In genomic region chr5:78591972-78592700, GRCh38 we compare ENCODE assay signal across 9 cellular contexts. TPM values are rescaled to one million over a fixed set of nuclear protein-coding genes. Genes with fewer than 3 reads are reported as not detected.
DNase-seq lines count a peak whose midpoint lies in the region; ATAC-seq and TF ChIP-seq lines count a peak whose summit lies in the region.
"Had no signal": no experiment of that assay in that cellular context is flagged by ENCODE, and none has a peak within 500 bp of the region (broad histone marks: within the 10 kb centered on the region; RNA-seq: fewer than 3 reads in every experiment).

No MANE protein-coding gene starts in this region.

- H3K36me3 Mint-ChIP-seq in activated CD8-positive, alpha-beta memory T cell treated with anti-CD3 and anti-CD28 coated beads, Interleukin-2, amount 10 ng/mL, durations not matched to agents 7 days and 5 days: no peaks in the 10 kb centered on the region
- H3K36me3 Mint-ChIP-seq: activated naive CD8-positive, alpha-beta T cell treated with anti-CD3 and anti-CD28 coated beads, Interleukin-2, amount 10 ng/mL, durations not matched to agents 7 days and 5 days had no signal

- CTCF ChIA-PET in activated CD8-positive, alpha-beta memory T cell treated with anti-CD3 and anti-CD28 coated beads, Interleukin-2, amount 10 ng/mL, durations not matched to agents 7 days and 5 days (lab: Charles Lee): no interaction called here

- DNase-seq in astrocyte of the hippocampus (ENCODE audit: low read depth, low spot score) (peak; percentile 53), thoracic aorta (ENCODE audit: low spot score) (no peak), germinal center (ENCODE audit: low spot score) (no peak), NCI-H82 treated with DMSO at 0.1 percent for 48 hours (lab: John Stamatoyannopoulos, UW; ENCODE audit: unreplicated experiment) (no peak)
- DNase-seq in activated CD8-positive, alpha-beta memory T cell treated with anti-CD3 and anti-CD28 coated beads, Interleukin-2, amount 10 ng/mL, durations not matched to agents 7 days and 5 days: no peak
- DNase-seq: activated naive CD8-positive, alpha-beta T cell treated with anti-CD3 and anti-CD28 coated beads, Interleukin-2, amount 10 ng/mL, durations not matched to agents 7 days and 5 days; RPMI8226 had no signal

- H3K9me3 ChIP-seq in thoracic aorta: no peaks in the 10 kb centered on the region

- peak overlapping the region; percentile 38 for H3K4me3 ChIP-seq in thoracic aorta

- H3K27ac Mint-ChIP-seq in activated CD8-positive, alpha-beta memory T cell treated with anti-CD3 and anti-CD28 coated beads, Interleukin-2, amount 10 ng/mL, durations not matched to agents 7 days and 5 days: no peak overlapping the region
- H3K27ac Mint-ChIP-seq: activated naive CD8-positive, alpha-beta T cell treated with anti-CD3 and anti-CD28 coated beads, Interleukin-2, amount 10 ng/mL, durations not matched to agents 7 days and 5 days had no signal

- TF ChIP-seq CTCF in thoracic aorta (IDR thresholded peaks at IDR 0.05): no peak

- peaks cover 42 to 80% of the 10 kb centered on the region in 2 donors for H3K4me1 ChIP-seq in thoracic aorta (ENCODE audit: control insufficient read depth in 1 of 2, low read depth in 2 of 2)

- H3K4me3 Mint-ChIP-seq in activated CD8-positive, alpha-beta memory T cell treated with anti-CD3 and anti-CD28 coated beads, Interleukin-2, amount 10 ng/mL, durations not matched to agents 7 days and 5 days: no peak overlapping the region
- H3K4me3 Mint-ChIP-seq: activated naive CD8-positive, alpha-beta T cell treated with anti-CD3 and anti-CD28 coated beads, Interleukin-2, amount 10 ng/mL, durations not matched to agents 7 days and 5 days had no signal

- H3K36me3 ChIP-seq in thoracic aorta: no peaks in the 10 kb centered on the region

- H3K4me1 Mint-ChIP-seq in activated CD8-positive, alpha-beta memory T cell treated with anti-CD3 and anti-CD28 coated beads, Interleukin-2, amount 10 ng/mL, durations not matched to agents 7 days and 5 days: no peaks in the 10 kb centered on the region
- H3K4me1 Mint-ChIP-seq: activated naive CD8-positive, alpha-beta T cell treated with anti-CD3 and anti-CD28 coated beads, Interleukin-2, amount 10 ng/mL, durations not matched to agents 7 days and 5 days had no signal

- no peaks in the 10 kb centered on the region for H3K9me3 Mint-ChIP-seq in activated CD8-positive, alpha-beta memory T cell treated with anti-CD3 and anti-CD28 coated beads, Interleukin-2, amount 10 ng/mL, durations not matched to agents 7 days and 5 days (ENCODE audit: low read depth)
- H3K9me3 Mint-ChIP-seq: activated naive CD8-positive, alpha-beta T cell treated with anti-CD3 and anti-CD28 coated beads, Interleukin-2, amount 10 ng/mL, durations not matched to agents 7 days and 5 days had no signal

- H3K27me3 ChIP-seq in thoracic aorta (replicated peaks; ENCODE audit: insufficient read depth): no peaks in the 10 kb centered on the region

- peaks cover 32% of the 10 kb centered on the region for H3K27me3 Mint-ChIP-seq in activated CD8-positive, alpha-beta memory T cell treated with anti-CD3 and anti-CD28 coated beads, Interleukin-2, amount 10 ng/mL, durations not matched to agents 7 days and 5 days

- peak overlapping the region in 1 of 2 donors; percentile 22 for H3K27ac ChIP-seq in thoracic aorta

- ATAC-seq in GM19324 (IDR thresholded peaks at IDR 0.05; ENCODE audit: low FRiP score, unreplicated experiment) (peak; percentile 63), HG03039 (IDR thresholded peaks at IDR 0.05; ENCODE audit: unreplicated experiment) (peak; percentile 73), thoracic aorta (ENCODE audit: insufficient number of reproducible peaks, low FRiP score, low read depth) (no peak)
- ATAC-seq in activated CD8-positive, alpha-beta memory T cell treated with anti-CD3 and anti-CD28 coated beads, Interleukin-2, amount 10 ng/mL, durations not matched to agents 7 days and 5 days: no peak

RNA-seq across cellular contexts. Expression of gene LHFPL2, which starts 56.4 kb away (rescaled TPM):
- 10 to 100 TPM; 30.1 to 72.6 TPM for total RNA-seq in thoracic aorta
- total RNA-seq in activated CD8-positive, alpha-beta memory T cell treated with anti-CD3 and anti-CD28 coated beads, Interleukin-2, amount 10 ng/mL, durations not matched to agents 7 days and 5 days: not detected

Comparison
In these comparisons a context has a peak if more than half of its experiments do, and no peak if none do; other contexts are left out.
1. ATAC-seq: peak in GM19324 (single experiment) and HG03039 (single experiment); none in thoracic aorta (single experiment) and activated CD8-positive, alpha-beta memory T cell treated with anti-CD3 and anti-CD28 coated beads, Interleukin-2, amount 10 ng/mL, durations not matched to agents 7 days and 5 days (single experiment).
2. RNA of gene LHFPL2, which starts 56.4 kb away (total RNA-seq): 30.1 to 72.6 TPM in thoracic aorta; not detected in activated CD8-positive, alpha-beta memory T cell treated with anti-CD3 and anti-CD28 coated beads, Interleukin-2, amount 10 ng/mL, durations not matched to agents 7 days and 5 days; every median in the first group is over 10 times any median in the second.